Comparison of ENCODE assay signal across 8 cellular contexts in the genomic region with DNA sequence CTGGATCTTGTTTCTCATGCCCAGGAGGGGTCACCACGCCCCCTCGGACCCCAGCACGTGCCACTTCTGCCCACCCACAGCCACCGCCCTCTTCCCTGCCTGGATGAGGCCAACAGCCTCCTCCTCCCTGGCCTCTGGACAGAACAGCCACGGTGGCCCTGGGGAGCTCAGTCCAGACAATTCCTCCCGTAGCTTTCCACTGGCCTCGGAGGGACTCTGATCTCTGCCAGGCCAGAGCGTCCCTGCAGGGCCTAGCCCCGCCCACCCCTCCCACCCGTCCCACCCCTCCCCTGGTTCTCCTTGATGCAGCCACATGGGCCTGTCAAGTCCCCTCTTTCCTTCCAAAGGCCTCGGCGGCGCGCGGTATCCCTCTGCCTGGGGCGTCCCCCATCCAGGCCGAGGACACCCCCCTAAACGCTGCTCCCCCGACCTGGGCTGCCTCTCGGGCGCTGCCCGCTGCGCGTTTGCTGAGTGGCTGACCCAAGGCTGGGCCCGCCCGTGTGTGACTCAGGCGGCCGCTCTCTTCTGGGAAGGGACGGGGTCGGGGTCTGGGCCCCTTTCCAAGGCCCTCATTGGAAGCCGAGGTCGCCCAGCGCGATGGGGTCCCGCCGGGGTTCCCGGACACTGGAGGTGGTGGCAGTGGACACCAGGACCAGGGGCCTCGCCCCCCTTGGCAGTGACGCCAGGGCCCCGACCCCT. TPM values are rescaled to one million over a fixed set of nuclear protein-coding genes. Genes with fewer than 3 reads are reported as not detected.
DNase-seq lines count a peak whose midpoint lies in the region; ATAC-seq and TF ChIP-seq lines count a peak whose summit lies in the region.

No MANE protein-coding gene starts in this region.

- peaks cover 16 to 70% (median 34%) of the 10 kb centered on the region in 4 donors for H3K4me1 Mint-ChIP-seq in CD4-positive, CD25-positive, alpha-beta regulatory T cell
- H3K4me1 Mint-ChIP-seq in WTC11: peaks cover 24% of the 10 kb centered on the region

- H3K27ac ChIP-seq in CD4-positive, CD25-positive, alpha-beta regulatory T cell (ENCODE audit: insufficient read depth, low read length, poor library complexity, severe bottlenecking): peak overlapping the region; percentile 68
- H3K27ac ChIP-seq in esophagus muscularis mucosa (replicated peaks in 1 of 4): peak overlapping the region; percentile 86 to 95 (median 92)
- H3K27ac ChIP-seq in uterus: peak overlapping the region; percentile 87 to 90

- peak overlapping the region; percentile 66 to 87 (median 82) for H3K4me3 Mint-ChIP-seq in CD4-positive, CD25-positive, alpha-beta regulatory T cell
- peak overlapping the region; percentile 73 for H3K4me3 Mint-ChIP-seq in WTC11

- CTCF ChIA-PET in WTC11 (lab: Charles Lee): interaction anchor here (0.5 to 3.3 kb wide), 9 partner anchors 21 to 320 kb away, joined by 3 to 17 read pairs (median 4); no protein-coding TSS in a partner anchor

- ATAC-seq in CD4-positive, CD25-positive, alpha-beta regulatory T cell (ENCODE audit: low read depth in 2 of 2): no peak
- ATAC-seq in GM19397 (IDR thresholded peaks at IDR 0.05; ENCODE audit: unreplicated experiment) (peak; percentile 5), WTC11 (peak; percentile 31), mucosa of descending colon (peak; percentile 53)

- H3K9me3 Mint-ChIP-seq in CD4-positive, CD25-positive, alpha-beta regulatory T cell: peaks cover 0 to 1% (median 0%) of the 10 kb centered on the region in 7 donors
- no peaks in the 10 kb centered on the region for H3K9me3 Mint-ChIP-seq in WTC11

- no peaks in the 10 kb centered on the region for H3K27me3 ChIP-seq in CD4-positive, CD25-positive, alpha-beta regulatory T cell (ENCODE audit: control insufficient read depth, insufficient read depth, low read length)
- H3K27me3 ChIP-seq in esophagus muscularis mucosa: no peaks in the 10 kb centered on the region
- H3K27me3 ChIP-seq in uterus: no peaks in the 10 kb centered on the region

- peaks cover 5% of the 10 kb centered on the region for H3K27me3 Mint-ChIP-seq in CD4-positive, CD25-positive, alpha-beta regulatory T cell
- H3K27me3 Mint-ChIP-seq in WTC11 (ENCODE audit: low read depth): no peaks in the 10 kb centered on the region

- H3K9me3 ChIP-seq in CD4-positive, CD25-positive, alpha-beta regulatory T cell (ENCODE audit: control insufficient read depth in 2 of 2, low read length in 2 of 2): no peaks in the 10 kb centered on the region
- H3K9me3 ChIP-seq in esophagus muscularis mucosa (no peaks in the 10 kb centered on the region), mucosa of descending colon (no peaks in the 10 kb centered on the region), uterus (no peaks in the 10 kb centered on the region)

- no peak overlapping the region for H3K4me3 ChIP-seq in CD4-positive, CD25-positive, alpha-beta regulatory T cell (ENCODE audit: low read depth, low read length)
- peak overlapping the region; percentile 72 to 88 (median 78) for H3K4me3 ChIP-seq in esophagus muscularis mucosa
- peak overlapping the region; percentile 74 for H3K4me3 ChIP-seq in mucosa of descending colon
- H3K4me3 ChIP-seq in uterus: peak overlapping the region; percentile 71 to 94

- H3K27ac Mint-ChIP-seq in CD4-positive, CD25-positive, alpha-beta regulatory T cell: peak overlapping the region; percentile 20 to 83 (median 83)
- no peak overlapping the region for H3K27ac Mint-ChIP-seq in WTC11

- no peak for TF ChIP-seq EP300 in esophagus muscularis mucosa (IDR thresholded peaks at IDR 0.05)

- DNase-seq in CD4-positive, CD25-positive, alpha-beta regulatory T cell: peak in 2 of 3 donors; percentile 20 to 32
- peak; percentile 91 for DNase-seq in HuH-7 (ENCODE audit: low spot score)
- DNase-seq in WTC11 (ENCODE audit: low spot score): peak; percentile 61
- no peak for DNase-seq in esophagus muscularis mucosa (ENCODE audit: extremely low spot score)
- DNase-seq in mucosa of descending colon: peak; percentile 48 to 79 (median 73)
- peak; percentile 71 to 79 for DNase-seq in uterus
- no peak for DNase-seq in occipital lobe (lab: John Stamatoyannopoulos, UW)

- peaks cover 4% of the 10 kb centered on the region for H3K36me3 Mint-ChIP-seq in CD4-positive, CD25-positive, alpha-beta regulatory T cell
- H3K36me3 Mint-ChIP-seq in WTC11: no peaks in the 10 kb centered on the region

- TF ChIP-seq CTCF in WTC11 (IDR thresholded peaks at IDR 0.05) (no peak), esophagus muscularis mucosa (IDR thresholded peaks at IDR 0.05) (no peak), mucosa of descending colon (IDR thresholded peaks at IDR 0.05) (no peak), uterus (IDR thresholded peaks at IDR 0.05) (no peak)

- intact Hi-C loops in esophagus muscularis mucosa (cut with DNase I) (no loop called here), mucosa of descending colon (cut with DNase I, micrococcal nuclease) (no loop called here), uterus (cut with DNase I; ENCODE audit: low total_unique reads) (no loop called here)

- POLR2A ChIA-PET in WTC11 (lab: Charles Lee): interaction anchor here (0.6 to 0.8 kb wide), 2 partner anchors 54 to 268 kb away, joined by 3 to 4 read pairs; a partner anchor contains a TSS

- 4% methylated on average over 16 of the region's 40 CpGs for WGBS in esophagus muscularis mucosa

- TF ChIP-seq POLR2A in esophagus muscularis mucosa (IDR thresholded peaks at IDR 0.05; ENCODE audit: low read depth): no peak
- no peak for TF ChIP-seq POLR2A in uterus (IDR thresholded peaks at IDR 0.05)

- H3K36me3 ChIP-seq in CD4-positive, CD25-positive, alpha-beta regulatory T cell (ENCODE audit: control insufficient read depth, insufficient read depth, low read length): no peaks in the 10 kb centered on the region
- peaks cover 0 to 19% (median 8%) of the 10 kb centered on the region in 4 donors for H3K36me3 ChIP-seq in esophagus muscularis mucosa
- no peaks in the 10 kb centered on the region for H3K36me3 ChIP-seq in mucosa of descending colon (ENCODE audit: low read depth)
- H3K36me3 ChIP-seq in uterus: no peaks in the 10 kb centered on the region

- H3K4me1 ChIP-seq in CD4-positive, CD25-positive, alpha-beta regulatory T cell (ENCODE audit: control insufficient read depth, insufficient read depth, low read length, poor library complexity, severe bottlenecking): peaks cover 26% of the 10 kb centered on the region
- peaks cover 35 to 54% (median 49%) of the 10 kb centered on the region in 4 donors for H3K4me1 ChIP-seq in esophagus muscularis mucosa
- peaks cover 18% of the 10 kb centered on the region for H3K4me1 ChIP-seq in mucosa of descending colon (ENCODE audit: low read depth)
- no peaks in the 10 kb centered on the region for H3K4me1 ChIP-seq in uterus

TF ChIP-seq in WTC11, 78 proteins besides CTCF, POLR2A, EP300 and RAD21:
- TF ChIP-seq, protein P1, sequence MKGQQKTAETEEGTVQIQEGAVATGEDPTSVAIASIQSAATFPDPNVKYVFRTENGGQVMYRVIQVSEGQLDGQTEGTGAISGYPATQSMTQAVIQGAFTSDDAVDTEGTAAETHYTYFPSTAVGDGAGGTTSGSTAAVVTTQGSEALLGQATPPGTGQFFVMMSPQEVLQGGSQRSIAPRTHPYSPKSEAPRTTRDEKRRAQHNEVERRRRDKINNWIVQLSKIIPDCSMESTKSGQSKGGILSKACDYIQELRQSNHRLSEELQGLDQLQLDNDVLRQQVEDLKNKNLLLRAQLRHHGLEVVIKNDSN (CRISPR knock-in tag; IDR thresholded peaks at IDR 0.05): peak; percentile 79
- TF ChIP-seq, protein P2, sequence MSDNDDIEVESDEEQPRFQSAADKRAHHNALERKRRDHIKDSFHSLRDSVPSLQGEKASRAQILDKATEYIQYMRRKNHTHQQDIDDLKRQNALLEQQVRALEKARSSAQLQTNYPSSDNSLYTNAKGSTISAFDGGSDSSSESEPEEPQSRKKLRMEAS (CRISPR knock-in tag; IDR thresholded peaks at IDR 0.05): peak; percentile 71; the same call in 1 of the 2 replicates
- TF ChIP-seq, protein P3, sequence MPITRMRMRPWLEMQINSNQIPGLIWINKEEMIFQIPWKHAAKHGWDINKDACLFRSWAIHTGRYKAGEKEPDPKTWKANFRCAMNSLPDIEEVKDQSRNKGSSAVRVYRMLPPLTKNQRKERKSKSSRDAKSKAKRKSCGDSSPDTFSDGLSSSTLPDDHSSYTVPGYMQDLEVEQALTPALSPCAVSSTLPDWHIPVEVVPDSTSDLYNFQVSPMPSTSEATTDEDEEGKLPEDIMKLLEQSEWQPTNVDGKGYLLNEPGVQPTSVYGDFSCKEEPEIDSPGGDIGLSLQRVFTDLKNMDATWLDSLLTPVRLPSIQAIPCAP (CRISPR knock-in tag; IDR thresholded peaks at IDR 0.05): 0 out of 2 replicates have a peak, but pooled peaks have one; percentile 4
- TF ChIP-seq, protein P4, sequence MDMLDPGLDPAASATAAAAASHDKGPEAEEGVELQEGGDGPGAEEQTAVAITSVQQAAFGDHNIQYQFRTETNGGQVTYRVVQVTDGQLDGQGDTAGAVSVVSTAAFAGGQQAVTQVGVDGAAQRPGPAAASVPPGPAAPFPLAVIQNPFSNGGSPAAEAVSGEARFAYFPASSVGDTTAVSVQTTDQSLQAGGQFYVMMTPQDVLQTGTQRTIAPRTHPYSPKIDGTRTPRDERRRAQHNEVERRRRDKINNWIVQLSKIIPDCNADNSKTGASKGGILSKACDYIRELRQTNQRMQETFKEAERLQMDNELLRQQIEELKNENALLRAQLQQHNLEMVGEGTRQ (CRISPR knock-in tag; IDR thresholded peaks at IDR 0.05): peak; percentile 78
- TF ChIP-seq NFE2L1 (CRISPR knock-in tag; IDR thresholded peaks at IDR 0.05): no peak

RNA-seq across cellular contexts. Expression of a gene that starts 0.6 kb away (rescaled TPM):
- 51.5 TPM for total RNA-seq in CD4-positive, CD25-positive, alpha-beta regulatory T cell
- 10 to 100 TPM; 41.9 to 66.5 (median 62.1) TPM for polyA plus RNA-seq in CD4-positive, CD25-positive, alpha-beta regulatory T cell
- total RNA-seq in WTC11 (2021) (20.1 to 23.0 TPM (median 21.9 TPM) in 3 replicates), esophagus muscularis mucosa (10 to 100 TPM; 23.2 to 37.8 (median 31.2) TPM), mucosa of descending colon (100 to 1,000 TPM in 1 of 3 donors, 10 to 100 TPM in 2; 75.6 to 138 (median 88.4) TPM), uterus (10 to 100 TPM in 3 of 4 donors, 1 to 10 TPM in 1; 4.6 to 95.4 (median 36.9) TPM), occipital lobe (19.8 TPM)

RNA-seq across cellular contexts. Expression of a gene that starts 54.0 kb away (rescaled TPM):
- 16.8 TPM for total RNA-seq in CD4-positive, CD25-positive, alpha-beta regulatory T cell
- 10 to 100 TPM; 61.9 to 80.8 (median 64.6) TPM for polyA plus RNA-seq in CD4-positive, CD25-positive, alpha-beta regulatory T cell
- total RNA-seq in WTC11 (2021) (21.3 to 28.2 TPM (median 27.8 TPM) in 3 replicates), esophagus muscularis mucosa (10 to 100 TPM; 13.9 to 20.0 (median 17.9) TPM), mucosa of descending colon (10 to 100 TPM; 31.1 to 36.0 (median 33.7) TPM), uterus (10 to 100 TPM in 2 of 4 donors, 1 to 10 TPM in 2; 4.4 to 27.3 (median 14.1) TPM), occipital lobe (18.4 TPM)

RNA-seq across cellular contexts. Expression of a gene that starts 54.1 kb away (rescaled TPM):
- total RNA-seq in CD4-positive, CD25-positive, alpha-beta regulatory T cell: 70.6 TPM
- 100 to 1,000 TPM; 151 to 237 (median 178) TPM for polyA plus RNA-seq in CD4-positive, CD25-positive, alpha-beta regulatory T cell
- total RNA-seq in WTC11 (2021) (298 to 333 TPM (median 313 TPM) in 3 replicates), esophagus muscularis mucosa (100 to 1,000 TPM in 2 of 4 donors, 10 to 100 TPM in 2; 91.3 to 181 (median 105) TPM), mucosa of descending colon (100 to 1,000 TPM; 170 to 280 (median 246) TPM), uterus (10 to 100 TPM; 24.3 to 88.4 (median 30.0) TPM), occipital lobe (34.8 TPM)

Comparison
In these comparisons a context has a peak if more than half of its experiments do, and no peak if none do; other contexts are left out.
1. ATAC-seq: peak in GM19397 (single experiment), WTC11 (single experiment) and mucosa of descending colon (single experiment); none in CD4-positive, CD25-positive, alpha-beta regulatory T cell (0 of 2).
2. DNase-seq: peak in CD4-positive, CD25-positive, alpha-beta regulatory T cell (2 of 3), HuH-7 (single experiment), WTC11 (single experiment), mucosa of descending colon (3 of 3) and uterus (2 of 2); none in esophagus muscularis mucosa (single experiment) and occipital lobe (single experiment).
3. Peak in every context shown above with its lines, with median percentiles within 50 percentile points of each other: H3K27ac ChIP-seq.